In genomic region chr6:155493694-155494143, GRCh38 we compare ENCODE assay signal across 8 cellular contexts. TPM values are rescaled to one million over a fixed set of nuclear protein-coding genes. Genes with fewer than 3 reads are reported as not detected.
DNase-seq lines count a peak whose midpoint lies in the region; ATAC-seq, FAIRE-seq and TF ChIP-seq lines count a peak whose summit lies in the region.

No MANE protein-coding gene starts in this region.

- no peaks in the 10 kb centered on the region for H3K36me3 ChIP-seq in ACC112 (ENCODE audit: insufficient read depth, low read length)
- no peaks in the 10 kb centered on the region for H3K36me3 ChIP-seq in SK-N-SH (replicated peaks in 1 of 2; ENCODE audit: control insufficient read depth in 1 of 2, insufficient read depth in 2 of 2, low read length in 1 of 2)
- no peaks in the 10 kb centered on the region for H3K36me3 ChIP-seq in stomach

- no peak for FAIRE-seq in frontal cortex (lab: Jason Lieb, UNC)

- H3K27ac ChIP-seq in ACC112 (ENCODE audit: low read depth, low read length): peak overlapping the region; percentile 94
- H3K27ac ChIP-seq in SK-N-SH (ENCODE audit: low read depth in 2 of 2, low read length in 1 of 2): peak overlapping the region; percentile 87 to 97; a peak in 3 of 4 replicates
- H3K27ac ChIP-seq in stomach: peak overlapping the region in 4 of 5 donors; percentile 61 to 79 (median 71)

- CTCF ChIA-PET in SK-N-SH (lab: Yijun Ruan, JAX): interaction anchor here (1.2 kb wide), 2 partner anchors 35 to 166 kb away, joined by 3 read pairs; no protein-coding TSS in a partner anchor

- H3K9me2 ChIP-seq in SK-N-SH: no peaks in the 10 kb centered on the region

- no peak for TF ChIP-seq RAD21 in SK-N-SH (IDR thresholded peaks at IDR 0.05; ENCODE audit: low read length)

- H3F3A ChIP-seq in SK-N-SH (replicated peaks; ENCODE audit: insufficient read depth): peaks cover 42% of the 10 kb centered on the region

- H4K20me1 ChIP-seq in SK-N-SH (ENCODE audit: insufficient read depth): no peaks in the 10 kb centered on the region

- H3K9ac ChIP-seq in SK-N-SH: peak overlapping the region; percentile 58; the same call in 1 of the 2 replicates

- H3K4me3 ChIP-seq in ACC112 (ENCODE audit: low read depth, low read length): 0 out of 2 replicates have a peak overlapping the region, but pooled peaks have one; percentile 6
- H3K4me3 ChIP-seq in SK-N-SH (ENCODE audit: low read depth in 2 of 2, low read length in 1 of 2): no peak overlapping the region
- H3K4me3 ChIP-seq in stomach: no peak overlapping the region

- TF ChIP-seq CTCF in SK-N-SH (IDR thresholded peaks at IDR 0.05) (no peak), stomach (IDR thresholded peaks at IDR 0.05) (no peak)

- ATAC-seq in GM18907 (IDR thresholded peaks at IDR 0.05; ENCODE audit: unreplicated experiment) (peak; percentile 85), HG03097 (IDR thresholded peaks at IDR 0.05; ENCODE audit: low FRiP score, unreplicated experiment) (peak; percentile 56)

- H3K27me3 ChIP-seq in ACC112 (ENCODE audit: insufficient read depth, low read length): no peaks in the 10 kb centered on the region
- H3K27me3 ChIP-seq in SK-N-SH (ENCODE audit: insufficient read depth): no peaks in the 10 kb centered on the region
- H3K27me3 ChIP-seq in stomach: no peaks in the 10 kb centered on the region

- H2AFZ ChIP-seq in ACC112 (ENCODE audit: low read length, unreplicated experiment) (peak overlapping the region; percentile 2), SK-N-SH (ENCODE audit: low read depth) (peak overlapping the region; percentile 84; the same call in 1 of the 2 replicates)

- DNase-seq in SK-N-SH (no peak), glomerular endothelial cell (ENCODE audit: extremely low read depth, low read depth, low spot score) (peak; percentile 95), stomach (peak; percentile 46), frontal cortex (ENCODE audit: low spot score in 2 of 2) (no peak), NCI-H524 treated with DMSO at 0.1 percent for 48 hours (lab: John Stamatoyannopoulos, UW) (no peak)

- no peak for TF ChIP-seq POLR2A in stomach (IDR thresholded peaks at IDR 0.05)

- no peaks in the 10 kb centered on the region for H3K79me2 ChIP-seq in ACC112 (ENCODE audit: control insufficient read depth, insufficient read depth, low read length, unreplicated experiment)
- no peaks in the 10 kb centered on the region for H3K79me2 ChIP-seq in SK-N-SH (ENCODE audit: insufficient read depth)

- 9% methylated on average over 4 of the region's 4 CpGs for WGBS in SK-N-SH (ENCODE audit: low lambda C conversion rate)
- 8 to 26% (median 20%) methylated on average over 4 of the region's 4 CpGs for WGBS in stomach, 5 donors

- TF ChIP-seq EP300 in SK-N-SH (IDR thresholded peaks at IDR 0.05; ENCODE audit: borderline replicate concordance in 1 of 2, low read depth in 1 of 2, low read length in 1 of 2): peak; percentile 31 to 96; a peak in 3 of 4 replicates
- no peak for TF ChIP-seq EP300 in stomach (IDR thresholded peaks at IDR 0.05)

- H3K9me3 ChIP-seq in SK-N-SH (0 out of 2 replicates have a peak, but pooled peaks cover 3% of the 10 kb centered on the region), stomach (no peaks in the 10 kb centered on the region)

- POLR2A ChIA-PET in SK-N-SH (lab: Yijun Ruan, JAX): no interaction called here

- H3K4me2 ChIP-seq in SK-N-SH: peak overlapping the region; percentile 46; the same call in 1 of the 2 replicates

- H3K4me1 ChIP-seq in ACC112 (ENCODE audit: control insufficient read depth, insufficient read depth, low read length, unreplicated experiment): peaks cover 38% of the 10 kb centered on the region
- peaks cover 2 to 25% of the 10 kb centered on the region in 2 experiments; a peak in 3 of 4 replicates for H3K4me1 ChIP-seq in SK-N-SH (ENCODE audit: control insufficient read depth in 1 of 2, insufficient read depth in 2 of 2, low read depth in 1 of 2, low read length in 1 of 2)
- peaks cover 3 to 27% (median 17%) of the 10 kb centered on the region in 4 donors for H3K4me1 ChIP-seq in stomach

- intact Hi-C loops in stomach (cut with DNase I; ENCODE audit: low total_unique reads): no loop called here

TF ChIP-seq in SK-N-SH, 30 proteins besides CTCF, POLR2A, EP300 and RAD21 (continues in another document):
- peak; percentile 77 for TF ChIP-seq PBX3 (IDR thresholded peaks at IDR 0.05)
- TF ChIP-seq CHD2 (IDR thresholded peaks at IDR 0.05; ENCODE audit: low read length, partially characterized antibody): no peak
- TF ChIP-seq, protein P1, sequence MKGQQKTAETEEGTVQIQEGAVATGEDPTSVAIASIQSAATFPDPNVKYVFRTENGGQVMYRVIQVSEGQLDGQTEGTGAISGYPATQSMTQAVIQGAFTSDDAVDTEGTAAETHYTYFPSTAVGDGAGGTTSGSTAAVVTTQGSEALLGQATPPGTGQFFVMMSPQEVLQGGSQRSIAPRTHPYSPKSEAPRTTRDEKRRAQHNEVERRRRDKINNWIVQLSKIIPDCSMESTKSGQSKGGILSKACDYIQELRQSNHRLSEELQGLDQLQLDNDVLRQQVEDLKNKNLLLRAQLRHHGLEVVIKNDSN (IDR thresholded peaks at IDR 0.05; ENCODE audit: borderline replicate concordance, low read depth): no peak
- TF ChIP-seq FOXM1 (IDR thresholded peaks at IDR 0.05; ENCODE audit: low read depth): peak; percentile 82
- TF ChIP-seq, protein P2, sequence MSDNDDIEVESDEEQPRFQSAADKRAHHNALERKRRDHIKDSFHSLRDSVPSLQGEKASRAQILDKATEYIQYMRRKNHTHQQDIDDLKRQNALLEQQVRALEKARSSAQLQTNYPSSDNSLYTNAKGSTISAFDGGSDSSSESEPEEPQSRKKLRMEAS (IDR thresholded peaks at IDR 0.05; ENCODE audit: low read depth): no peak
- peak; percentile 88 for TF ChIP-seq TCF12 (IDR thresholded peaks at IDR 0.05)
- no peak; the same call in 1 of the 2 replicates for TF ChIP-seq YY1 (IDR thresholded peaks at IDR 0.05; ENCODE audit: low read depth)
- TF ChIP-seq MEF2A (IDR thresholded peaks at IDR 0.05; ENCODE audit: borderline replicate concordance, low read depth): peak; percentile 41; the same call in 1 of the 2 replicates
- no peak for TF ChIP-seq MXI1 (IDR thresholded peaks at IDR 0.05; ENCODE audit: low read depth, low read length)
- TF ChIP-seq, protein P3, sequence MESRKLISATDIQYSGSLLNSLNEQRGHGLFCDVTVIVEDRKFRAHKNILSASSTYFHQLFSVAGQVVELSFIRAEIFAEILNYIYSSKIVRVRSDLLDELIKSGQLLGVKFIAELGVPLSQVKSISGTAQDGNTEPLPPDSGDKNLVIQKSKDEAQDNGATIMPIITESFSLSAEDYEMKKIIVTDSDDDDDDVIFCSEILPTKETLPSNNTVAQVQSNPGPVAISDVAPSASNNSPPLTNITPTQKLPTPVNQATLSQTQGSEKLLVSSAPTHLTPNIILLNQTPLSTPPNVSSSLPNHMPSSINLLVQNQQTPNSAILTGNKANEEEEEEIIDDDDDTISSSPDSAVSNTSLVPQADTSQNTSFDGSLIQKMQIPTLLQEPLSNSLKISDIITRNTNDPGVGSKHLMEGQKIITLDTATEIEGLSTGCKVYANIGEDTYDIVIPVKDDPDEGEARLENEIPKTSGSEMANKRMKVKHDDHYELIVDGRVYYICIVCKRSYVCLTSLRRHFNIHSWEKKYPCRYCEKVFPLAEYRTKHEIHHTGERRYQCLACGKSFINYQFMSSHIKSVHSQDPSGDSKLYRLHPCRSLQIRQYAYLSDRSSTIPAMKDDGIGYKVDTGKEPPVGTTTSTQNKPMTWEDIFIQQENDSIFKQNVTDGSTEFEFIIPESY (IDR thresholded peaks at IDR 0.05; ENCODE audit: borderline replicate concordance, low read depth): peak; percentile 55; the same call in 1 of the 2 replicates
- TF ChIP-seq RFX5 (IDR thresholded peaks at IDR 0.05; ENCODE audit: low read length): no peak
- TF ChIP-seq, protein P4, sequence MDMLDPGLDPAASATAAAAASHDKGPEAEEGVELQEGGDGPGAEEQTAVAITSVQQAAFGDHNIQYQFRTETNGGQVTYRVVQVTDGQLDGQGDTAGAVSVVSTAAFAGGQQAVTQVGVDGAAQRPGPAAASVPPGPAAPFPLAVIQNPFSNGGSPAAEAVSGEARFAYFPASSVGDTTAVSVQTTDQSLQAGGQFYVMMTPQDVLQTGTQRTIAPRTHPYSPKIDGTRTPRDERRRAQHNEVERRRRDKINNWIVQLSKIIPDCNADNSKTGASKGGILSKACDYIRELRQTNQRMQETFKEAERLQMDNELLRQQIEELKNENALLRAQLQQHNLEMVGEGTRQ (IDR thresholded peaks at IDR 0.05; ENCODE audit: borderline replicate concordance, low read depth, low read length): no peak
- TF ChIP-seq POLR2AphosphoS5 (IDR thresholded peaks at IDR 0.05; ENCODE audit: low read depth, low read length): peak; percentile 86
- no peak for TF ChIP-seq GATA2 (CRISPR knock-in tag; IDR thresholded peaks at IDR 0.05)
- TF ChIP-seq TEAD4 (IDR thresholded peaks at IDR 0.05; ENCODE audit: borderline replicate concordance, insufficient read depth): peak; percentile 93

RNA-seq across cellular contexts. Expression of gene NOX3, which starts 38.1 kb away (rescaled TPM):
- polyA plus RNA-seq in SK-N-SH (2012; rRNA removed) (0.02 TPM in 1 of 2 replicates, not detected in the other), stomach (not detected)
- polyA plus RNA-seq in SK-N-SH (2012; cell fraction: cytosol; rRNA removed): 0.01 and 0.04 TPM in 2 replicates
- polyA plus RNA-seq in SK-N-SH (2012; cell fraction: nucleus; rRNA removed): 0.06 TPM in 1 of 2 replicates, not detected in the other
- total RNA-seq in glomerular endothelial cell (not detected in 2 replicates), stomach (not detected), frontal cortex (not detected)

Comparison
In these comparisons a context has a peak if more than half of its experiments do, and no peak if none do; other contexts are left out.
1. DNase-seq: peak in glomerular endothelial cell (single experiment) and stomach (single experiment); none in SK-N-SH (single experiment), frontal cortex (0 of 2) and NCI-H524 treated with DMSO at 0.1 percent for 48 hours (single experiment).
2. Peak in every context shown above with its lines, with median percentiles within 50 percentile points of each other: H3K27ac ChIP-seq.